In genomic region chr19:19234220-19234816, GRCh38 we compare ENCODE assay signal across 12 cellular contexts. TPM values are rescaled to one million over a fixed set of nuclear protein-coding genes. Genes with fewer than 3 reads are reported as not detected.
"Had no signal": no experiment of that assay in that cellular context is flagged by ENCODE, and none has a peak within 500 bp of the region (broad histone marks: within the 10 kb centered on the region; RNA-seq: fewer than 3 reads in every experiment).

No MANE protein-coding gene starts in this region.

- H3K9ac ChIP-seq: GM23248, KMS-11 had no signal

- H3K27ac ChIP-seq: GM23248, HL-60, KMS-11 had no signal

- H3K4me3 ChIP-seq: GM23248, HAP-1 had no signal

- ATAC-seq: HCT116 had no signal

- DNase-seq: GM23248, GOT3, H7, IMR-90, Karpas-422, KBM-7 had no signal

- H2AFZ ChIP-seq: GM23248 had no signal

- H3K4me1 ChIP-seq: HAP-1 had no signal

- H3K4me2 ChIP-seq: KMS-11 had no signal

- H3K36me3 ChIP-seq: HAP-1 had no signal

RNA-seq across cellular contexts. Expression of gene NCAN, which starts 22.6 kb away (rescaled TPM):
- total RNA-seq: GM23248, H4, HT1080, IMR-90 had no signal
- polyA plus RNA-seq: GM23248, IMR-90 had no signal

RNA-seq across cellular contexts. Expression of gene TM6SF2, which starts 38.8 kb away (rescaled TPM):
- total RNA-seq: H4 had no signal
